8 cellular contexts compared by ENCODE assay signal in the genomic region with DNA sequence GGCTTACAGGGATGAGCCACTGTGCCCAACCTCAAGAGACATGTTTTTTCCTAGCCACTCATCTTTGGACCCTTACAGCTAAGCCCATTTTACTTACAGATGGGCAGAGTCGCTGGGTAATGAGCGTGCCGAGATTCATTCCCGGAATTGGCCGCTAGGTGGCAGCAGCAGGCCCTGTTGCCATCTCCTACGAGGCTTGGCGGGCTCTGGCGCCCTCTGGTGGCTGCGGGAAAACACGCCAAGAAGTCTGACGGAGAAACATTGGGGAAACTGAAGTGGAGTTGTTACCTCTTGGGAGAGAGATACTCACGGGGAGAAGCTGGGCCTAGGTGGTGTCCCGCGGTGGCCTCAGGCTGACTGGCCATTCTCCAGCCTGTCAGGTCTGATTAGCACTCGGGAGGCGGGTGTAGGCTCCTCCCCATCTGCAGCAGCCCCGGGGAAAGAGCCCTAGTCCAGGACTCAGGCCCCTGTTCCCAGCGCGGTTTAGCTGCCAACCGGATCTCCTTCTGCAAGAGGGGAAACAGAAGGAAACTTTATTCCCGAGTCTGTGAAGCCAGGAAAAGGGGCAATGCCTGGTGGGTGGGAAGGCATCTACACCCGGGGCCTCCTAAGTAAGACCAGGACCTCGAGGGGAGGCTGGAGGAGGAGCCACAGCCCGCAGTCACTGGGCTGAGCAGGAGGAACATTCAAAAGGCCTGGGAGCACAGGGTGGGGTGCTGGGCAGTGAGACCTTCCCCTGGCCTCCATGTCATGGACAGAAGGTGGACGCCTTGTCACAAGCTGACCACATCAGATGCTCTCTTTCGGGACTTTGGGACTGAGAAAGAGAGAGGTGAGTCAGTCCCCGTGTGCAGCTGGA. TPM values are rescaled to one million over a fixed set of nuclear protein-coding genes. Genes with fewer than 3 reads are reported as not detected.
DNase-seq lines count a peak whose midpoint lies in the region; ATAC-seq, FAIRE-seq and TF ChIP-seq lines count a peak whose summit lies in the region.

No MANE protein-coding gene starts in this region.

- peak; percentile 53 for ATAC-seq in HG03342 (IDR thresholded peaks at IDR 0.05; ENCODE audit: unreplicated experiment)
- ATAC-seq in central memory CD8-positive, alpha-beta T cell (replicated peaks; ENCODE audit: extremely low read depth, poor library complexity, severe bottlenecking): peak; percentile 77
- no peak for ATAC-seq in GM19395 (IDR thresholded peaks at IDR 0.05; ENCODE audit: unreplicated experiment)

- peaks cover 15 to 28% of the 10 kb centered on the region in 2 donors for H3K4me1 ChIP-seq in kidney (ENCODE audit: control insufficient read depth in 1 of 2, insufficient read depth in 1 of 2, low read depth in 1 of 2, low read length in 2 of 2)

- H3K27ac Mint-ChIP-seq in central memory CD8-positive, alpha-beta T cell (ENCODE audit: low read depth): peak overlapping the region; percentile 76

- no peaks in the 10 kb centered on the region for H3K9me3 ChIP-seq in kidney (ENCODE audit: control insufficient read depth in 1 of 2, low read length in 2 of 2)

- TF ChIP-seq CTCF in kidney (IDR thresholded peaks at IDR 0.05; ENCODE audit: borderline replicate concordance, extremely low read depth, insufficient read depth): peak; percentile 100

- DNase-seq in ELF-1 (ENCODE audit: low read depth, low spot score) (peak; percentile 99), NCI-H524 treated with DMSO at 0.1 percent for 48 hours (lab: John Stamatoyannopoulos, UW) (peak; percentile 70), kidney (peak; percentile 97)
- DNase-seq in activated CD4-positive, alpha-beta T cell treated with anti-CD3 and anti-CD28 coated beads for 1 hour: peak; percentile 94
- peak; percentile 89 to 99 for DNase-seq in central memory CD8-positive, alpha-beta T cell (ENCODE audit: low spot score in 2 of 2)
- peak; percentile 97 to 100 (median 98) for DNase-seq in stimulated activated CD4-positive, alpha-beta T cell treated with anti-CD3 and anti-CD28 coated beads, Interleukin-1b, Interleukin-23, amount 100 ng/mL, for 24 hours (ENCODE audit: low read depth in 4 of 4, low spot score in 1 of 4)

- peak overlapping the region in 1 of 2 donors; percentile 19 for H3K9ac ChIP-seq in kidney (ENCODE audit: low read length in 2 of 2)

- H3K4me3 ChIP-seq in kidney (ENCODE audit: low read length in 2 of 2): no peak overlapping the region

- peak; percentile 80 for FAIRE-seq in kidney (lab: Jason Lieb, UNC)

- H3K4me1 Mint-ChIP-seq in central memory CD8-positive, alpha-beta T cell: peaks cover 12% of the 10 kb centered on the region

- no peaks in the 10 kb centered on the region for H3K27me3 Mint-ChIP-seq in central memory CD8-positive, alpha-beta T cell

- no peak overlapping the region for H3K4me3 Mint-ChIP-seq in central memory CD8-positive, alpha-beta T cell

- H3K9me3 Mint-ChIP-seq in central memory CD8-positive, alpha-beta T cell: no peaks in the 10 kb centered on the region

- H3K36me3 Mint-ChIP-seq in central memory CD8-positive, alpha-beta T cell (ENCODE audit: insufficient read depth): peaks cover 11% of the 10 kb centered on the region

- peak overlapping the region in 1 of 2 donors; percentile 9 for H3K27ac ChIP-seq in kidney (ENCODE audit: low read depth in 2 of 2, low read length in 2 of 2)

- intact Hi-C loops in kidney (cut with DNase I): loop anchor here (10.0 kb wide), 1 partner anchor 173 kb away; no protein-coding TSS in a partner anchor

- H3K36me3 ChIP-seq in kidney (ENCODE audit: control insufficient read depth in 1 of 2, insufficient read depth in 2 of 2, low read length in 2 of 2): peaks cover 7 to 8% of the 10 kb centered on the region in 2 donors

RNA-seq across cellular contexts. Expression of gene PTGES2, which starts 9.7 kb away (rescaled TPM):
- total RNA-seq in kidney: 64.1 TPM
- polyA plus RNA-seq in kidney (ENCODE audit: insufficient read depth, low read depth, low replicate concordance): 117 TPM

RNA-seq across cellular contexts. Expression of gene LCN2, which starts 31.4 kb away (rescaled TPM):
- total RNA-seq in kidney: 198 TPM
- 8.2 TPM for polyA plus RNA-seq in kidney (ENCODE audit: insufficient read depth, low read depth, low replicate concordance)

RNA-seq across cellular contexts. Expression of gene BBLN, which starts 42.2 kb away (rescaled TPM):
- 55.6 TPM for total RNA-seq in kidney
- 192 TPM for polyA plus RNA-seq in kidney (ENCODE audit: insufficient read depth, low read depth, low replicate concordance)

RNA-seq across cellular contexts. Expression of gene SLC25A25, which starts 49.8 kb away (rescaled TPM):
- total RNA-seq in kidney: 24.9 TPM
- polyA plus RNA-seq in kidney (ENCODE audit: insufficient read depth, low read depth, low replicate concordance): 20.4 TPM

RNA-seq across cellular contexts. Expression of gene NAIF1, which starts 50.7 kb away (rescaled TPM):
- 12.3 TPM for total RNA-seq in kidney
- polyA plus RNA-seq in kidney (ENCODE audit: insufficient read depth, low read depth, low replicate concordance): 9.7 TPM
